ENCODE assay signal across 27 cellular contexts in the genomic region with DNA sequence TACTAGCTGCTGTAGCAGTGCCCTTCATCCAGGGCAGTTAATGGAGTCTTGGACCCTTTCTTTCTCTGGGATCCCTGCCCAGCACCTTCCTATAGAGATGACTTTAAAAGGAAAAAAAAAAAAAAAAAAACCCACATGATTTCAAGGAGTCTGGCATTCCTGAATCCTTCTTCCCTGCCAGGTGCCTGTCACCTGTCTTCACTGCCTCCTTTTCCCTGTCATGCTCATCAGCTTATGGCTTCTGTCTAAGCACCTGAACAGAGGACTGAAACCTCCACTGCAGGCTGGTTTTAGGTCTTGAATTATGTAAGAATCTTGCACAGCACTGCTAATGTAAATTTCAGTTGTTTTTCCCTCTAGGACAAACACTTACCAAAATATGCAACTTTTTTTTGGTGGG. TPM values are rescaled to one million over a fixed set of nuclear protein-coding genes. Genes with fewer than 3 reads are reported as not detected.
DNase-seq lines count a peak whose midpoint lies in the region; ATAC-seq and TF ChIP-seq lines count a peak whose summit lies in the region.
"Had no signal": no experiment of that assay in that cellular context is flagged by ENCODE, and none has a peak within 500 bp of the region (broad histone marks: within the 10 kb centered on the region; RNA-seq: fewer than 3 reads in every experiment).

No MANE protein-coding gene starts in this region.

- H3K27ac ChIP-seq in foreskin keratinocyte, result no peak overlapping the region
- H3K27ac ChIP-seq: colonic mucosa, heart right ventricle, KMS-11, left lung, neural progenitor cell, prostate gland, skin epidermis, tibial artery had no signal

- peaks cover 9 to 37% of the 10 kb centered on the region in 2 donors for H3K36me3 Mint-ChIP-seq in activated T-cell treated with anti-CD3 and anti-CD28 coated beads, Interleukin-2, amount 50 U/mL, for 72 hours (ENCODE audit: insufficient read depth in 2 of 2)
- H3K36me3 Mint-ChIP-seq in HFFc6 (ENCODE audit: low read depth) (peaks cover 47% of the 10 kb centered on the region), natural killer cell (peaks cover 24% of the 10 kb centered on the region)
- H3K36me3 Mint-ChIP-seq in activated naive CD8-positive, alpha-beta T cell treated with anti-CD3 and anti-CD28 coated beads for 36 hours, result peaks cover 37% of the 10 kb centered on the region

- peaks cover 17% of the 10 kb centered on the region for H3K4me1 Mint-ChIP-seq in activated T-cell treated with anti-CD3 and anti-CD28 coated beads, Interleukin-2, amount 50 U/mL, for 72 hours (ENCODE audit: low read depth)
- H3K4me1 Mint-ChIP-seq in HFFc6 (ENCODE audit: low read depth) (peaks cover 13% of the 10 kb centered on the region), natural killer cell (peaks cover under 1 to 22% of the 10 kb centered on the region in 2 donors)
- H3K4me1 Mint-ChIP-seq in activated naive CD8-positive, alpha-beta T cell treated with anti-CD3 and anti-CD28 coated beads for 36 hours, result peaks cover 14% of the 10 kb centered on the region
- H3K4me1 Mint-ChIP-seq: neural progenitor cell, WTC11 had no signal

- intact Hi-C loops in natural killer cell (cut with micrococcal nuclease) (loop anchor here (10.0 kb wide), 1 partner anchor 333 kb away; no protein-coding TSS in a partner anchor), sciatic nerve (cut with DNase I) (no loop called here)

- peaks cover 10% of the 10 kb centered on the region for H3K4me1 ChIP-seq in foreskin keratinocyte
- H3K4me1 ChIP-seq: colonic mucosa, neural progenitor cell, prostate gland had no signal

- no peaks in the 10 kb centered on the region for H3K9me3 Mint-ChIP-seq in activated T-cell treated with anti-CD3 and anti-CD28 coated beads, Interleukin-2, amount 50 U/mL, for 72 hours
- H3K9me3 Mint-ChIP-seq in HFFc6 (no peaks in the 10 kb centered on the region), natural killer cell (no peaks in the 10 kb centered on the region)
- no peaks in the 10 kb centered on the region for H3K9me3 Mint-ChIP-seq in activated naive CD8-positive, alpha-beta T cell treated with anti-CD3 and anti-CD28 coated beads for 36 hours
- H3K9me3 Mint-ChIP-seq: neural progenitor cell, WTC11 had no signal

- no peak overlapping the region for H3K4me3 Mint-ChIP-seq in activated T-cell treated with anti-CD3 and anti-CD28 coated beads, Interleukin-2, amount 50 U/mL, for 72 hours
- H3K4me3 Mint-ChIP-seq in HFFc6 (no peak overlapping the region), natural killer cell (no peak overlapping the region)
- no peak overlapping the region for H3K4me3 Mint-ChIP-seq in activated naive CD8-positive, alpha-beta T cell treated with anti-CD3 and anti-CD28 coated beads for 36 hours
- H3K4me3 Mint-ChIP-seq: neural progenitor cell, WTC11 had no signal

- no peak for ATAC-seq in activated T-cell treated with anti-CD3 and anti-CD28 coated beads, Interleukin-2, amount 50 U/mL, for 72 hours (replicated peaks in 1 of 2)
- ATAC-seq in natural killer cell (no peak), HG03432 (IDR thresholded peaks at IDR 0.05; ENCODE audit: unreplicated experiment) (no peak), sciatic nerve (no peak), foreskin keratinocyte (no peak)
- ATAC-seq: heart right ventricle; left lung; SK-N-SH treated with all-trans-retinoic acid at 6 μM for 48 hours; stimulated activated naive CD8-positive, alpha-beta T cell treated with anti-CD3 and anti-CD28 coated beads, Interleukin-15, Interleukin-2, amounts not matched to agents 100 U/mL and 50 U/mL, for 24 hours; WTC11 had no signal

- no peak for TF ChIP-seq CTCF in HFFc6 (IDR thresholded peaks at IDR 0.05)
- no peak for TF ChIP-seq CTCF in natural killer cell (IDR thresholded peaks at IDR 0.05)
- TF ChIP-seq CTCF in foreskin keratinocyte (conservative IDR thresholded peaks at IDR 0.05), result no peak

- H3K27me3 Mint-ChIP-seq in activated T-cell treated with anti-CD3 and anti-CD28 coated beads, Interleukin-2, amount 50 U/mL, for 72 hours (ENCODE audit: low read depth), result no peaks in the 10 kb centered on the region
- H3K27me3 Mint-ChIP-seq in HFFc6 (ENCODE audit: insufficient read depth) (peaks cover 2% of the 10 kb centered on the region; the same call in 1 of the 2 replicates), natural killer cell (ENCODE audit: low read depth in 2 of 2) (no peaks in the 10 kb centered on the region)
- H3K27me3 Mint-ChIP-seq in activated naive CD8-positive, alpha-beta T cell treated with anti-CD3 and anti-CD28 coated beads for 36 hours, result no peaks in the 10 kb centered on the region

- H3K27me3 ChIP-seq in foreskin keratinocyte, result no peaks in the 10 kb centered on the region
- H3K27me3 ChIP-seq: colonic mucosa, heart right ventricle, left lung, neural progenitor cell, tibial artery had no signal

- H3K27ac Mint-ChIP-seq in activated T-cell treated with anti-CD3 and anti-CD28 coated beads, Interleukin-2, amount 50 U/mL, for 72 hours, result peak overlapping the region; percentile 90
- peak overlapping the region; percentile 36; the same call in 1 of the 2 replicates for H3K27ac Mint-ChIP-seq in HFFc6
- H3K27ac Mint-ChIP-seq in activated naive CD8-positive, alpha-beta T cell treated with anti-CD3 and anti-CD28 coated beads for 36 hours, result peak overlapping the region; percentile 60
- H3K27ac Mint-ChIP-seq in natural killer cell, result peak overlapping the region; percentile 58 to 74
- H3K27ac Mint-ChIP-seq: neural progenitor cell, WTC11 had no signal

- no peak for DNase-seq in activated T-cell treated with anti-CD3 and anti-CD28 coated beads, Interleukin-2, amount 50 U/mL, for 72 hours
- DNase-seq in activated T-cell treated with anti-CD3 and anti-CD28 coated beads for 4 hours (no peak), HFFc6 (no peak), natural killer cell (no peak), sciatic nerve (ENCODE audit: low spot score) (no peak), foreskin keratinocyte (no peak)
- no peak for DNase-seq in activated naive CD8-positive, alpha-beta T cell treated with anti-CD3 and anti-CD28 coated beads for 36 hours
- DNase-seq: ACHN; colonic mucosa; DMS79 treated with DMSO at 0.1 percent for 48 hours; H7; heart right ventricle; left lung; midbrain; MV-4-11; NCI-H2081 treated with DMSO at 0.1 percent for 48 hours; NCI-H510A; stimulated activated naive CD8-positive, alpha-beta T cell treated with anti-CD3 and anti-CD28 coated beads, Interleukin-15, Interleukin-2, amounts not matched to agents 100 U/mL and 50 U/mL, for 24 hours; T-helper 9 cell; tibial artery had no signal

RNA-seq across cellular contexts. Expression of gene PPT1, which starts 24.9 kb away (rescaled TPM):
- 10 to 100 TPM; 52.6 to 53.2 TPM for total RNA-seq in activated T-cell treated with anti-CD3 and anti-CD28 coated beads, Interleukin-2, amount 50 U/mL, for 72 hours
- total RNA-seq in HFFc6 (2021; fragmentation: NEBNext Ultra II Directional; extraction: Animal tissue kit (Norgen Biotek cat#: 25700)), result 10 to 100 TPM; 73.1 to 88.8 (median 82.5) TPM
- total RNA-seq in activated naive CD8-positive, alpha-beta T cell treated with anti-CD3 and anti-CD28 coated beads for 36 hours, result 10 to 100 TPM; 87.5 to 93.7 TPM
- total RNA-seq in natural killer cell, result 10 to 100 TPM; 24.9 to 34.5 (median 29.9) TPM
- total RNA-seq in sciatic nerve, result 80.3 TPM
- total RNA-seq in foreskin keratinocyte, result 72.9 and 83.5 TPM in 2 replicates
- polyA plus RNA-seq in foreskin keratinocyte, result 57.6 and 59.6 TPM in 2 replicates

RNA-seq across cellular contexts. Expression of gene CAP1, which starts 31.6 kb away (rescaled TPM):
- total RNA-seq in activated T-cell treated with anti-CD3 and anti-CD28 coated beads, Interleukin-2, amount 50 U/mL, for 72 hours, result 100 to 1,000 TPM; 401 to 411 TPM
- total RNA-seq in HFFc6 (2021; fragmentation: NEBNext Ultra II Directional; extraction: Animal tissue kit (Norgen Biotek cat#: 25700)), result 100 to 1,000 TPM; 665 to 743 (median 688) TPM
- total RNA-seq in activated naive CD8-positive, alpha-beta T cell treated with anti-CD3 and anti-CD28 coated beads for 36 hours, result 100 to 1,000 TPM; 483 to 504 TPM
- total RNA-seq in natural killer cell (100 to 1,000 TPM; 482 to 541 (median 537) TPM), sciatic nerve (359 TPM), foreskin keratinocyte (787 and 894 TPM in 2 replicates)
- polyA plus RNA-seq in foreskin keratinocyte, result 440 and 451 TPM in 2 replicates

Comparison
In these comparisons a context has a peak if more than half of its experiments do, and no peak if none do; other contexts are left out.
1. H3K27ac Mint-ChIP-seq: peak in every context shown above with its lines; median percentile 90 in activated T-cell treated with anti-CD3 and anti-CD28 coated beads, Interleukin-2, amount 50 U/mL, for 72 hours; 66 in natural killer cell; 60 in activated naive CD8-positive, alpha-beta T cell treated with anti-CD3 and anti-CD28 coated beads for 36 hours; 36 in HFFc6.